1 cellular context compared by ENCODE assay signal in the genomic region with DNA sequence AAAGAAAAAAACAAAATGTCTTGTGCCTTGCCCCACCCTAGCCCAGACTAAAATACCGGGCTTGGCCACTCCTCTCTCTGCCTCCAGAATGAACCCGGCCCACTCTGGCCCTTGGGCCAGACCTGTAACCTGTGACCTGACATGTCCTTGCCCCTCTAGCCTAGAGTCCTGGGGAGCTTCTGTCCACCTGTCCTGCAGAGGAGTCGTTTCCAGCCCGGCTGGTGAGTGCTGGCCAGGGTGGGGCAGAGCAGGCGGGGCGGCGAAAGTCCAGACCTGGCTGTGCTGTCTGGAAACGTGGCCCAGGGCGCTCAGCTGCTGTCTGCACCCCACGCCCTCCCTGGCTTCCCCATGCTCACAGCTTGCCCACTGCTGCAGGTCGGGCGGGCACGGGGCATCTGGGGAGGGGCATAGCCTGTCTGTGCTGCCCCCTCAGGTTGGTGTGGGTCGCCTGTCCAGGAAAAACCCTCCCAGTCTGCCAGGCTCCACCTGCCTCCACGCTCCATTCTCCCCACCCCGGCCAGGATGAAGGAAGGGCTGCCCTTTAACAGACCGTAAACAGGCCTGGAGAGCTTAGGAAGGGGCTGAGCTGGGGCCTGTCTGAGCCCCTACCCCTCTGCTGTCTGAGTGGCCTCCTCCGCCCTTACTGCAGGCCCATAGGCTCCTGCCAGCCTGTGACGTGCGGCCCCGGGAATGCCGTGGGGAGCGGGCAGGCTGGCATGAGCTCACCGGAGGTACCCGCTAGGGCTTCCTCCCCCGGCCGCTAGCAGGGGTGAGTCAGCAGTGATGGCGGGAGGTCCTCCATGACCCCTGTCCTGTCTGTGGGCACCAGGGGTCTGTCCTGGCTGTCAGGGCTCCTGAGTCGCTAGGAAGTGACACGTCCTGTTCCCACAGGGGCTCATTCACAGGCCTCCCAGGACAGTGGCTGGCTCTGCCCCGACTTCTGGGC.
TF ChIP-seq lines count a peak whose summit lies in the region.

No MANE protein-coding gene starts in this region.

TF ChIP-seq in IMR-90, 13 proteins besides CTCF, POLR2A, EP300 and RAD21 (continued from another document):
- TF ChIP-seq, protein P1, sequence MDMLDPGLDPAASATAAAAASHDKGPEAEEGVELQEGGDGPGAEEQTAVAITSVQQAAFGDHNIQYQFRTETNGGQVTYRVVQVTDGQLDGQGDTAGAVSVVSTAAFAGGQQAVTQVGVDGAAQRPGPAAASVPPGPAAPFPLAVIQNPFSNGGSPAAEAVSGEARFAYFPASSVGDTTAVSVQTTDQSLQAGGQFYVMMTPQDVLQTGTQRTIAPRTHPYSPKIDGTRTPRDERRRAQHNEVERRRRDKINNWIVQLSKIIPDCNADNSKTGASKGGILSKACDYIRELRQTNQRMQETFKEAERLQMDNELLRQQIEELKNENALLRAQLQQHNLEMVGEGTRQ (IDR thresholded peaks at IDR 0.05; ENCODE audit: low read depth, low read length), result no peak
- TF ChIP-seq NFE2L2 (IDR thresholded peaks at IDR 0.05; ENCODE audit: low read depth, low read length), result peak; percentile 55; the same call in 1 of the 2 replicates
- TF ChIP-seq FOS (IDR thresholded peaks at IDR 0.05; ENCODE audit: low read depth, low read length), result peak; percentile 81
- no peak for TF ChIP-seq MAFK (IDR thresholded peaks at IDR 0.05; ENCODE audit: low read depth, low read length)
- TF ChIP-seq, protein P2, sequence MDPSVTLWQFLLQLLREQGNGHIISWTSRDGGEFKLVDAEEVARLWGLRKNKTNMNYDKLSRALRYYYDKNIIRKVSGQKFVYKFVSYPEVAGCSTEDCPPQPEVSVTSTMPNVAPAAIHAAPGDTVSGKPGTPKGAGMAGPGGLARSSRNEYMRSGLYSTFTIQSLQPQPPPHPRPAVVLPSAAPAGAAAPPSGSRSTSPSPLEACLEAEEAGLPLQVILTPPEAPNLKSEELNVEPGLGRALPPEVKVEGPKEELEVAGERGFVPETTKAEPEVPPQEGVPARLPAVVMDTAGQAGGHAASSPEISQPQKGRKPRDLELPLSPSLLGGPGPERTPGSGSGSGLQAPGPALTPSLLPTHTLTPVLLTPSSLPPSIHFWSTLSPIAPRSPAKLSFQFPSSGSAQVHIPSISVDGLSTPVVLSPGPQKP (IDR thresholded peaks at IDR 0.05; ENCODE audit: borderline replicate concordance, low read depth, low read length), result no peak
- no peak for TF ChIP-seq CHD1 (IDR thresholded peaks at IDR 0.05; ENCODE audit: low read depth, low read length)
- TF ChIP-seq BHLHE40 (IDR thresholded peaks at IDR 0.05; ENCODE audit: low read depth, low read length), result peak; percentile 41; the same call in 1 of the 2 replicates
TF ChIP-seq in IMR-90: peak in this region for 4.
